ENCODE assay signal across 8 cellular contexts in genomic region chr22:38569972-38570840, GRCh38. TPM values are rescaled to one million over a fixed set of nuclear protein-coding genes. Genes with fewer than 3 reads are reported as not detected.
DNase-seq lines count a peak whose midpoint lies in the region; ATAC-seq and TF ChIP-seq lines count a peak whose summit lies in the region.

A gene with protein sequence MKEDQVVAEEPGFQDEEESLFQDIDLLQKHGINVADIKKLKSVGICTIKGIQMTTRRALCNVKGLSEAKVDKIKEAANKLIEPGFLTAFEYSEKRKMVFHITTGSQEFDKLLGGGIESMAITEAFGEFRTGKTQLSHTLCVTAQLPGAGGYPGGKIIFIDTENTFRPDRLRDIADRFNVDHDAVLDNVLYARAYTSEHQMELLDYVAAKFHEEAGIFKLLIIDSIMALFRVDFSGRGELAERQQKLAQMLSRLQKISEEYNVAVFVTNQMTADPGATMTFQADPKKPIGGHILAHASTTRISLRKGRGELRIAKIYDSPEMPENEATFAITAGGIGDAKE (minus strand): TSS chr22:38570183. CDS start chr22:38568256, 1,927 bp downstream.

- H3K9ac ChIP-seq in parathyroid adenoma: peak within 1 kb of the TSS; percentile 28

- H3K27me3 Mint-ChIP-seq in CD4-positive, alpha-beta T cell: no peaks in the 10 kb centered on the region
- no peaks in the 10 kb centered on the region for H3K27me3 Mint-ChIP-seq in T-cell
- H3K27me3 Mint-ChIP-seq in activated naive CD8-positive, alpha-beta T cell treated with anti-CD3 and anti-CD28 coated beads, Interleukin-2, amount 50 U/mL, for 24 hours: no peaks in the 10 kb centered on the region

- H3K4me1 Mint-ChIP-seq in CD4-positive, alpha-beta T cell (ENCODE audit: low read depth): peaks cover 17% of the 10 kb centered on the region
- H3K4me1 Mint-ChIP-seq in T-cell: peaks cover 12 to 18% (median 15%) of the 10 kb centered on the region in 3 donors
- peaks cover 21% of the 10 kb centered on the region for H3K4me1 Mint-ChIP-seq in activated naive CD8-positive, alpha-beta T cell treated with anti-CD3 and anti-CD28 coated beads, Interleukin-2, amount 50 U/mL, for 24 hours

- TF ChIP-seq POLR2A in thyroid gland (IDR thresholded peaks at IDR 0.05): peak in 1 of 2 donors; percentile 28

- CTCF ChIA-PET in CD4-positive, alpha-beta T cell (lab: Charles Lee): interaction anchor here (0.6 to 2.8 kb wide), 3 partner anchors 41 to 122 kb away, joined by 3 to 9 read pairs (median 3); partner anchors contain the start of gene TOMM22
- CTCF ChIA-PET in T-cell (lab: Charles Lee): interaction anchor here in 1 of 2 donors (0.5 to 1.2 kb wide), 4 partner anchors 112 to 1380 kb away, joined by 3 to 5 read pairs (median 4); partner anchors contain the start of gene TOMM22

- no peak for TF ChIP-seq CTCF in CD4-positive, alpha-beta T cell (IDR thresholded peaks at IDR 0.05)
- TF ChIP-seq CTCF in parathyroid adenoma (IDR thresholded peaks at IDR 0.05) (no peak), thyroid gland (IDR thresholded peaks at IDR 0.05) (no peak)

- peak within 1 kb of the TSS; percentile 81 for H3K4me2 ChIP-seq in parathyroid adenoma (ENCODE audit: low read length)

- no peaks in the 10 kb centered on the region for H3K9me3 Mint-ChIP-seq in CD4-positive, alpha-beta T cell
- H3K9me3 Mint-ChIP-seq in T-cell: no peaks in the 10 kb centered on the region
- H3K9me3 Mint-ChIP-seq in activated naive CD8-positive, alpha-beta T cell treated with anti-CD3 and anti-CD28 coated beads, Interleukin-2, amount 50 U/mL, for 24 hours: no peaks in the 10 kb centered on the region

- H3K79me2 ChIP-seq in parathyroid adenoma: no peaks in the 10 kb centered on the region

- H3K27ac ChIP-seq in CD4-positive, alpha-beta T cell (ENCODE audit: low read depth, low read length): no peak within 1 kb of the TSS
- H3K27ac ChIP-seq in parathyroid adenoma (peak within 1 kb of the TSS; percentile 36), thyroid gland (peak within 1 kb of the TSS in 2 of 3 donors; percentile 57 to 62)

- H3K27me3 ChIP-seq in CD4-positive, alpha-beta T cell (ENCODE audit: control insufficient read depth, insufficient read depth, low read length): no peaks in the 10 kb centered on the region
- H3K27me3 ChIP-seq in parathyroid adenoma (ENCODE audit: control insufficient read depth, insufficient read depth, low read length): no peaks in the 10 kb centered on the region
- no peaks in the 10 kb centered on the region for H3K27me3 ChIP-seq in thyroid gland

- peak; percentile 92 for ATAC-seq in CD4-positive, alpha-beta T cell (ENCODE audit: poor library complexity)
- peak; percentile 51 for ATAC-seq in GM21576 (IDR thresholded peaks at IDR 0.05; ENCODE audit: unreplicated experiment)
- ATAC-seq in T-cell (replicated peaks in 1 of 4): peak; percentile 88 to 94 (median 90)
- peak; percentile 89 for ATAC-seq in activated naive CD8-positive, alpha-beta T cell treated with anti-CD3 and anti-CD28 coated beads, Interleukin-2, amount 50 U/mL, for 24 hours

- WGBS in thyroid gland, 2 donors: 1 to 3% methylated on average over 30 to 36 of the region's 66 CpGs

- POLR2A ChIA-PET in CD4-positive, alpha-beta T cell (lab: Charles Lee): interaction anchor here (0.8 to 1.5 kb wide), 6 partner anchors 63 to 726 kb away, joined by 3 to 8 read pairs (median 4); partner anchors contain the start of genes ANKRD54, JOSD1 and TOMM22
- POLR2A ChIA-PET in T-cell (lab: Charles Lee): interaction anchor here (0.5 to 0.6 kb wide), 3 partner anchors 174 to 300 kb away, joined by 4 to 5 read pairs (median 4); no protein-coding TSS in a partner anchor

- intact Hi-C loops in CD4-positive, alpha-beta T cell (cut with DNase I, micrococcal nuclease): loop anchor here (1.0 to 10.0 kb wide), 7 partner anchors 64 to 517 kb away; partner anchors contain the start of genes DDX17 (in 2 of the 2), PLA2G6 (in 2 of the 2), CBY1 (in 1 of the 2) and CSNK1E (in 1 of the 2)
- intact Hi-C loops in cardiac septum (cut with DNase I): loop anchor here (1.0 to 5.0 kb wide), 5 partner anchors 64 to 518 kb away; partner anchors contain the start of gene DDX17
- intact Hi-C loops in thyroid gland (cut with DNase I): loop anchor here (5.0 to 10.0 kb wide), 4 partner anchors 58 to 513 kb away; partner anchors contain the start of gene PICK1

- peak; percentile 93 to 99 (median 96) for DNase-seq in CD4-positive, alpha-beta T cell
- peak; percentile 94 for DNase-seq in NCI-H1092 (lab: John Stamatoyannopoulos, UW)
- peak; percentile 87 to 99 (median 96) for DNase-seq in T-cell
- DNase-seq in activated naive CD8-positive, alpha-beta T cell treated with anti-CD3 and anti-CD28 coated beads, Interleukin-2, amount 50 U/mL, for 24 hours: peak; percentile 99
- peak; percentile 95 for DNase-seq in cardiac septum (ENCODE audit: low spot score)
- peak; percentile 93 to 94 for DNase-seq in thyroid gland

- H3K36me3 ChIP-seq in parathyroid adenoma (ENCODE audit: control insufficient read depth, insufficient read depth, low read length) (no peaks in the 10 kb centered on the region), thyroid gland (no peaks in the 10 kb centered on the region)

- peak within 1 kb of the TSS; percentile 89 for H2AFZ ChIP-seq in parathyroid adenoma

- H3K27ac Mint-ChIP-seq in CD4-positive, alpha-beta T cell: peak within 1 kb of the TSS; percentile 80
- H3K27ac Mint-ChIP-seq in T-cell: peak within 1 kb of the TSS; percentile 66 to 82
- H3K27ac Mint-ChIP-seq in activated naive CD8-positive, alpha-beta T cell treated with anti-CD3 and anti-CD28 coated beads, Interleukin-2, amount 50 U/mL, for 24 hours: peak within 1 kb of the TSS; percentile 96

- H3K4me1 ChIP-seq in parathyroid adenoma: peaks cover 6% of the 10 kb centered on the region
- peaks cover 0 to 4% of the 10 kb centered on the region in 2 donors for H3K4me1 ChIP-seq in thyroid gland

- H3K9me3 ChIP-seq in CD4-positive, alpha-beta T cell (ENCODE audit: control insufficient read depth, low read length): no peaks in the 10 kb centered on the region
- H3K9me3 ChIP-seq in parathyroid adenoma (ENCODE audit: control insufficient read depth, low read length) (no peaks in the 10 kb centered on the region), thyroid gland (no peaks in the 10 kb centered on the region)

- H3K4me3 ChIP-seq in parathyroid adenoma (ENCODE audit: low read depth, low read length) (peak within 1 kb of the TSS; percentile 63), thyroid gland (replicated peaks in 1 of 3) (peak within 1 kb of the TSS in 2 of 3 donors; percentile 57 to 60)

- no peaks in the 10 kb centered on the region for H3K36me3 Mint-ChIP-seq in CD4-positive, alpha-beta T cell (ENCODE audit: low read depth)
- H3K36me3 Mint-ChIP-seq in T-cell: no peaks in the 10 kb centered on the region
- H3K36me3 Mint-ChIP-seq in activated naive CD8-positive, alpha-beta T cell treated with anti-CD3 and anti-CD28 coated beads, Interleukin-2, amount 50 U/mL, for 24 hours (ENCODE audit: low read depth): no peaks in the 10 kb centered on the region

- peak within 1 kb of the TSS; percentile 90 for H3K4me3 Mint-ChIP-seq in CD4-positive, alpha-beta T cell
- peak within 1 kb of the TSS; percentile 84 to 89 (median 88) for H3K4me3 Mint-ChIP-seq in T-cell
- H3K4me3 Mint-ChIP-seq in activated naive CD8-positive, alpha-beta T cell treated with anti-CD3 and anti-CD28 coated beads, Interleukin-2, amount 50 U/mL, for 24 hours: peak within 1 kb of the TSS; percentile 93

RNA-seq across cellular contexts. Expression of the gene that starts here (rescaled TPM):
- total RNA-seq in CD4-positive, alpha-beta T cell: under 1 TPM; 0.52 to 0.95 TPM
- under 1 TPM in 4 of 5 donors, not detected in 1; 0.55 to 0.78 (median 0.68) TPM for total RNA-seq in T-cell
- 1.9 TPM for total RNA-seq in cardiac septum
- 10 to 100 TPM in 1 of 4 donors, 1 to 10 TPM in 1, under 1 TPM in 1, not detected in 1; 0.78 to 25.9 (median 1.1) TPM for total RNA-seq in thyroid gland

Comparison
In these comparisons a context has a peak if more than half of its experiments do, and no peak if none do; other contexts are left out.
1. Peak in DNase-seq and ATAC-seq in CD4-positive, alpha-beta T cell; RNA of the gene not detected or under 1 TPM.
2. Peak in DNase-seq and ATAC-seq in T-cell; RNA of the gene not detected or under 1 TPM.